In the genomic region with DNA sequence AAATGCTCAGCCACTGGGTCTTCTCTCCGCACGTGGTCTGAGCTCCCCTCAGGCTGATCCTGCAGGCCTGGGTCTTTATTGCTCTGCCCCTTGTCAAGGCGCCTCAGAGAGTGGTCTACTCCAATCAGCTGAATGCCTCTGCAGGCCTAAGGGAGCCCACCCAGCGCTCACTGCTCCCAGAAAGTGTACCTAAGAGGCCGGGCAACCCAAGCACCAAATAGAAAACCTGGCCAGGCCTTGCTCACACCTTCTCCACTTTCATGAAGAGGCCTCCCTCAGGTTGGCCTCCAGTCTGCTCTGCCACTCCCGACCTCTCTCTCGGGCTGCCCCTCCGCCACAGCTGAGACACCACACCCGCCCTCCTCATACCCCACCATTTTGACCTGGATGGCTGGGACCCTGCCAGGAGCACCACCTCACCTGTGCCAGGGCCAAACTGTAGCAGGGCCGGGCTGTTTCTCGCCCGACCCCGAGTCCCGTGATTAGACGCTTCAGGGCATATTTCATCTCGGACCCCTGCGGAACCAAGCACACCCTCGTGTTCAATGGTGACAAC, we compare ENCODE assay signal across 8 cellular contexts. TPM values are rescaled to one million over a fixed set of nuclear protein-coding genes. Genes with fewer than 3 reads are reported as not detected.
A peak's percentile ranks its signal among the peaks of the same experiment; 100 is the strongest.
DNase-seq lines count a peak whose midpoint lies in the region; TF ChIP-seq lines count a peak whose summit lies in the region.

No MANE protein-coding gene starts in this region.

- in situ Hi-C loops in ACHN (cut with HindIII; ENCODE audit: low pct_ligation_motif_present, low pct_unique_long_range_greater_than_20kb, low sequenced_read_pairs), result no loop called here

- WGBS in mesodermal cell (ENCODE audit: insufficient coverage in 2 of 2), 2 experiments, result 12 to 13% methylated on average over 16 to 18 of the region's 18 CpGs

- H3K4me3 Mint-ChIP-seq in HFFc6 (peak overlapping the region; percentile 96), MCF 10A (ENCODE audit: unreplicated experiment) (peak overlapping the region; percentile 80)

- POLR2A ChIA-PET in MCF 10A (lab: Yijun Ruan, JAX), result interaction anchor here (0.6 to 2.0 kb wide), 9 partner anchors 8 to 858 kb away, joined by 3 to 15 read pairs (median 3); no protein-coding TSS in a partner anchor

- intact Hi-C loops in MCF 10A (cut with micrococcal nuclease), result no loop called here

- H3K4me1 Mint-ChIP-seq in HFFc6 (ENCODE audit: low read depth) (peaks cover 23% of the 10 kb centered on the region), MCF 10A (ENCODE audit: insufficient read depth, unreplicated experiment) (peaks cover 9% of the 10 kb centered on the region)

- peaks cover 13% of the 10 kb centered on the region for H3K4me1 ChIP-seq in mesodermal cell (ENCODE audit: control insufficient read depth, insufficient read depth, low read length, poor library complexity, severe bottlenecking)

- H3K27ac ChIP-seq in 22Rv1, result peak overlapping the region; percentile 73
- peak overlapping the region; percentile 84 for H3K27ac ChIP-seq in mesodermal cell (ENCODE audit: low read depth, low read length, severe bottlenecking)

- H3K27me3 Mint-ChIP-seq in HFFc6 (ENCODE audit: insufficient read depth) (no peaks in the 10 kb centered on the region; the same call in 1 of the 2 replicates), MCF 10A (ENCODE audit: insufficient read depth, unreplicated experiment) (no peaks in the 10 kb centered on the region)

- no TSS peak for BruUV-seq in MCF 10A (replicated peaks; lab: Mats Ljungman, UMichigan)

- DNase-seq in HFFc6 (no peak), MCF 10A (ENCODE audit: unreplicated experiment) (no peak), GM19240 (ENCODE audit: insufficient read length, low spot score) (no peak), Ammon's horn (ENCODE audit: low spot score) (no peak), NCI-H748 (lab: John Stamatoyannopoulos, UW; ENCODE audit: unreplicated experiment) (no peak), ACHN (no peak)

- H3K36me3 Mint-ChIP-seq in HFFc6 (ENCODE audit: low read depth) (peaks cover 21% of the 10 kb centered on the region), MCF 10A (ENCODE audit: insufficient read depth, unreplicated experiment) (peaks cover 50% of the 10 kb centered on the region)

- no peaks in the 10 kb centered on the region for H3K9me3 Mint-ChIP-seq in HFFc6
- H3K9me3 Mint-ChIP-seq in MCF 10A (ENCODE audit: unreplicated experiment), result no peaks in the 10 kb centered on the region

- CTCF ChIA-PET in MCF 10A (lab: Yijun Ruan, JAX), result interaction anchor here (0.5 to 1.9 kb wide), 7 partner anchors 11 to 344 kb away, joined by 3 to 9 read pairs (median 3); no protein-coding TSS in a partner anchor

- peaks cover 41% of the 10 kb centered on the region for H3K36me3 ChIP-seq in mesodermal cell (ENCODE audit: control insufficient read depth, insufficient read depth, low read length)

- H3K4me3 ChIP-seq in mesodermal cell (ENCODE audit: extremely low read depth, insufficient read depth, low read length, poor library complexity, severe bottlenecking), result peak overlapping the region; percentile 80

- H3K9me3 ChIP-seq in mesodermal cell (ENCODE audit: control insufficient read depth, low read length), result no peaks in the 10 kb centered on the region

- TF ChIP-seq CTCF in 22Rv1 (IDR thresholded peaks at IDR 0.05), result no peak
- no peak for TF ChIP-seq CTCF in HFFc6 (IDR thresholded peaks at IDR 0.05)
- TF ChIP-seq CTCF in MCF 10A (IDR thresholded peaks at IDR 0.05; ENCODE audit: unreplicated experiment), result no peak

- peak overlapping the region; percentile 51; the same call in 1 of the 2 replicates for H3K27ac Mint-ChIP-seq in HFFc6
- H3K27ac Mint-ChIP-seq in MCF 10A (ENCODE audit: low read depth, unreplicated experiment), result peak overlapping the region; percentile 75

RNA-seq across cellular contexts. Expression of a gene that starts 0.7 kb away (rescaled TPM):
- total RNA-seq in HFFc6 (2021; fragmentation: NEBNext Ultra II Directional; extraction: Animal tissue kit (Norgen Biotek cat#: 25700)), result 10 to 100 TPM; 65.9 to 80.8 (median 71.8) TPM
- 78.3 and 123 TPM in 2 replicates for total RNA-seq in MCF 10A (2022)
- polyA plus RNA-seq in mesodermal cell (2013, experiment 1 of 2), result 23.6 TPM
- 19.7 TPM for polyA plus RNA-seq in mesodermal cell (2013, experiment 2 of 2)

RNA-seq across cellular contexts. Expression of a gene that starts 5.9 kb away (rescaled TPM):
- not detected for total RNA-seq in HFFc6 (2021; fragmentation: NEBNext Ultra II Directional; extraction: Animal tissue kit (Norgen Biotek cat#: 25700))
- total RNA-seq in MCF 10A (2022), result not detected in 2 replicates
- polyA plus RNA-seq in mesodermal cell (2013, experiment 1 of 2), result not detected
- polyA plus RNA-seq in mesodermal cell (2013, experiment 2 of 2), result not detected

RNA-seq across cellular contexts. Expression of a gene that starts 29.8 kb away (rescaled TPM):
- not detected for total RNA-seq in HFFc6 (2021; fragmentation: NEBNext Ultra II Directional; extraction: Animal tissue kit (Norgen Biotek cat#: 25700))
- total RNA-seq in MCF 10A (2022), result not detected in 2 replicates
- 12.7 TPM for polyA plus RNA-seq in mesodermal cell (2013, experiment 1 of 2)
- 12.1 TPM for polyA plus RNA-seq in mesodermal cell (2013, experiment 2 of 2)

RNA-seq across cellular contexts. Expression of a gene that starts 55.8 kb away (rescaled TPM):
- total RNA-seq in HFFc6 (2021; fragmentation: NEBNext Ultra II Directional; extraction: Animal tissue kit (Norgen Biotek cat#: 25700)), result not detected
- not detected in 2 replicates for total RNA-seq in MCF 10A (2022)
- 8.1 TPM for polyA plus RNA-seq in mesodermal cell (2013, experiment 1 of 2)
- 5.1 TPM for polyA plus RNA-seq in mesodermal cell (2013, experiment 2 of 2)
